1 cellular context compared by ENCODE assay signal in genomic region chr18:50877545-50878265, GRCh38.
TF ChIP-seq lines count a peak whose summit lies in the region.

No MANE protein-coding gene starts in this region.

TF ChIP-seq in GM12878, 131 proteins besides CTCF, POLR2A, EP300 and RAD21 (continued from another document):
- TF ChIP-seq HSF1 (IDR thresholded peaks at IDR 0.05; ENCODE audit: low read depth, low read length): no peak
- TF ChIP-seq EZH2 (IDR thresholded peaks at IDR 0.05; ENCODE audit: borderline replicate concordance, control insufficient read depth, low read depth, low read length): no peak
- no peak for TF ChIP-seq E2F4 (IDR thresholded peaks at IDR 0.05; ENCODE audit: low read depth, low read length)
- no peak for TF ChIP-seq NFYA (IDR thresholded peaks at IDR 0.05; ENCODE audit: borderline replicate concordance, low read depth, low read length)
- no peak for TF ChIP-seq KAT2A (conservative IDR thresholded peaks at IDR 0.05; ENCODE audit: control insufficient read depth, low read depth, low read length)
- TF ChIP-seq RFX5 (IDR thresholded peaks at IDR 0.05; ENCODE audit: low read depth, low read length): no peak
